In the genomic region with DNA sequence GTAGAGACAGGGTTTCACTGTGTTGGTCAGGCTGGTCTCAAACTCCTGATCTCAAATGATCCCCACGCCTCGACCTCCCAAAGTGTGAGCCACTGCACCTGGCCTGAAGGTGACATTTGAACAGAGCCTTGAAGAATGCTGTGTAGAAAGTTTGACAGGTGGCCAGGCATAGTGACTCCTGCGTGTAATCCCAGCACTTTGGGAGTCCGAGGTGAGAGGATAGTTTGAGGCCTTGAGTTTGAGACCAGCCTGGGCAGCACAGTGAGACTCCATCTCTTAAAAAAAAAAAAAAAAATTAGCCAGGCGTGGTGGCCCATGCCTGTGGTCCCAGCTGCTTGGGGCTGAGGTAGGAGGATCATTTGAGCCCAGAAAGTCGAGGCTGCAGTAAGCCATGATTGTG, we compare ENCODE assay signal across 8 cellular contexts. TPM values are rescaled to one million over a fixed set of nuclear protein-coding genes. Genes with fewer than 3 reads are reported as not detected.
DNase-seq lines count a peak whose midpoint lies in the region; ATAC-seq and TF ChIP-seq lines count a peak whose summit lies in the region.

No MANE protein-coding gene starts in this region.

- no peaks in the 10 kb centered on the region for H3K27me3 ChIP-seq in Caco-2 (replicated peaks; ENCODE audit: control insufficient read depth, insufficient read depth, low read length)
- no peaks in the 10 kb centered on the region for H3K27me3 ChIP-seq in RWPE2 (ENCODE audit: insufficient read depth, poor library complexity, severe bottlenecking)
- no peaks in the 10 kb centered on the region for H3K27me3 ChIP-seq in esophagus squamous epithelium
- no peaks in the 10 kb centered on the region for H3K27me3 ChIP-seq in trophoblast cell (ENCODE audit: insufficient read depth, low read length)

- peak overlapping the region; percentile 71 for H3K4me2 ChIP-seq in trophoblast cell (ENCODE audit: low read length)

- no peaks in the 10 kb centered on the region for H3K9me3 Mint-ChIP-seq in Caco-2 (ENCODE audit: unreplicated experiment)

- peak overlapping the region; percentile 100 for H3K4ac ChIP-seq in trophoblast cell (ENCODE audit: low read depth, low read length)

- peak overlapping the region; percentile 8 for H4K91ac ChIP-seq in trophoblast cell (ENCODE audit: low read depth, low read length)

- H2BK120ac ChIP-seq in trophoblast cell (ENCODE audit: insufficient read depth, low read length, poor library complexity): no peak overlapping the region

- POLR2A ChIA-PET in Caco-2 (lab: Charles Lee): interaction anchor here (2.3 kb wide), 1 partner anchor 12 kb away, joined by 19 read pairs; no protein-coding TSS in a partner anchor

- peak overlapping the region; percentile 24 for H3K14ac ChIP-seq in trophoblast cell (ENCODE audit: low read length)

- H3K27me3 Mint-ChIP-seq in Caco-2 (ENCODE audit: insufficient read depth, unreplicated experiment): no peaks in the 10 kb centered on the region

- no peak overlapping the region for H3K18ac ChIP-seq in trophoblast cell (ENCODE audit: low read length)

- 24 to 72% methylated on average over 5 of the region's 6 CpGs for WGBS in esophagus squamous epithelium, 2 donors
- WGBS in trophoblast cell (ENCODE audit: extremely low coverage, insufficient coverage, insufficient read length): no CpG with 5 or more reads among the region's 6 CpGs

- H3K27ac Mint-ChIP-seq in Caco-2 (ENCODE audit: unreplicated experiment): peak overlapping the region; percentile 77

- no peak overlapping the region for H2AFZ ChIP-seq in trophoblast cell (ENCODE audit: insufficient read depth, low read length, poor library complexity)

- BruUV-seq in Caco-2 (replicated peaks; lab: Mats Ljungman, UMichigan): no TSS peak

- H3K9me3 ChIP-seq in Caco-2: no peaks in the 10 kb centered on the region
- H3K9me3 ChIP-seq in RWPE2 (ENCODE audit: severe bottlenecking): no peaks in the 10 kb centered on the region
- H3K9me3 ChIP-seq in esophagus squamous epithelium: no peaks in the 10 kb centered on the region
- no peaks in the 10 kb centered on the region for H3K9me3 ChIP-seq in trophoblast cell (ENCODE audit: insufficient read depth, low read depth, low read length)

- H3K79me2 ChIP-seq in trophoblast cell (ENCODE audit: control insufficient read depth, insufficient read depth, low read length, poor library complexity): peaks cover 23% of the 10 kb centered on the region

- no peak overlapping the region for H2BK12ac ChIP-seq in trophoblast cell (ENCODE audit: low read length)

- H4K8ac ChIP-seq in trophoblast cell (ENCODE audit: low read depth, low read length): no peak overlapping the region

- H2BK5ac ChIP-seq in trophoblast cell (ENCODE audit: low read depth, low read length, poor library complexity): no peak overlapping the region

- TF ChIP-seq CTCF in Caco-2 (IDR thresholded peaks at IDR 0.05; ENCODE audit: insufficient read depth in 1 of 2, low read depth in 1 of 2, low read length in 1 of 2, severe bottlenecking in 1 of 2, unreplicated experiment in 1 of 2): no peak
- TF ChIP-seq CTCF in RWPE2 (IDR thresholded peaks at IDR 0.05; ENCODE audit: poor library complexity, severe bottlenecking): no peak
- TF ChIP-seq CTCF in esophagus squamous epithelium (IDR thresholded peaks at IDR 0.05): no peak

- ATAC-seq in RWPE2 (ENCODE audit: low read depth): no peak

- H3K23ac ChIP-seq in trophoblast cell (ENCODE audit: low read length): no peak overlapping the region

- H4K12ac ChIP-seq in trophoblast cell (ENCODE audit: low read depth, low read length): no peak overlapping the region

- CTCF ChIA-PET in Caco-2 (lab: Charles Lee): interaction anchor here (2.4 kb wide), 1 partner anchor 96 kb away, joined by 9 read pairs; no protein-coding TSS in a partner anchor

- intact Hi-C loops in Caco-2 (cut with micrococcal nuclease; ENCODE audit: unreplicated experiment): loop anchor here (2.0 kb wide), 3 partner anchors 13 to 69 kb away; no protein-coding TSS in a partner anchor
- intact Hi-C loops in esophagus squamous epithelium (cut with DNase I): no loop called here

- no peaks in the 10 kb centered on the region; the same call in 1 of the 2 replicates for H3K36me3 ChIP-seq in Caco-2 (ENCODE audit: control insufficient read depth, insufficient read depth, low read length)
- H3K36me3 ChIP-seq in RWPE2 (ENCODE audit: low read depth): peaks cover 43% of the 10 kb centered on the region
- peaks cover 0 to 33% (median 0%) of the 10 kb centered on the region in 3 donors for H3K36me3 ChIP-seq in esophagus squamous epithelium
- peaks cover 5 to 9% of the 10 kb centered on the region in 2 experiments for H3K36me3 ChIP-seq in trophoblast cell (ENCODE audit: control insufficient read depth in 1 of 2, insufficient read depth in 2 of 2, low read length in 2 of 2)

- H3K4me1 ChIP-seq in Caco-2 (peaks cover 35% of the 10 kb centered on the region), RWPE2 (ENCODE audit: insufficient read depth, poor library complexity, severe bottlenecking) (peaks cover 34% of the 10 kb centered on the region), esophagus squamous epithelium (peaks cover 30 to 78% (median 56%) of the 10 kb centered on the region in 3 donors), trophoblast cell (ENCODE audit: control insufficient read depth in 1 of 2, insufficient read depth in 2 of 2, low read length in 2 of 2) (peaks cover 2 to 8% of the 10 kb centered on the region in 2 experiments)

- no peak overlapping the region for H2AK5ac ChIP-seq in trophoblast cell (ENCODE audit: low read length)

- peaks cover 64% of the 10 kb centered on the region for H3K36me3 Mint-ChIP-seq in Caco-2 (ENCODE audit: insufficient read depth, unreplicated experiment)

- TF ChIP-seq POLR2A in esophagus squamous epithelium (IDR thresholded peaks at IDR 0.05): no peak

- H3K9ac ChIP-seq in trophoblast cell (ENCODE audit: low read length): no peak overlapping the region

- DNase-seq in Caco-2 (no peak), RWPE2 (ENCODE audit: low spot score) (no peak), esophagus squamous epithelium (lab: John Stamatoyannopoulos, UW) (no peak), trophoblast cell (no peak), HuH-7.5 (ENCODE audit: low spot score) (no peak), inferior parietal cortex (ENCODE audit: extremely low spot score) (no peak), A172 (ENCODE audit: low spot score) (no peak), 8988T (no peak)

- H3K4me1 Mint-ChIP-seq in Caco-2 (ENCODE audit: low read depth, unreplicated experiment): peaks cover 46% of the 10 kb centered on the region

- peak overlapping the region; percentile 81 for H3K27ac ChIP-seq in RWPE2 (ENCODE audit: poor library complexity, severe bottlenecking)
- peak overlapping the region in 3 of 4 donors; percentile 97 to 100 (median 99) for H3K27ac ChIP-seq in esophagus squamous epithelium
- no peak overlapping the region for H3K27ac ChIP-seq in trophoblast cell (ENCODE audit: low read depth, low read length)

- peak overlapping the region; percentile 79 for H3K4me3 Mint-ChIP-seq in Caco-2 (ENCODE audit: unreplicated experiment)

- peak overlapping the region; percentile 94 for H3K4me3 ChIP-seq in Caco-2 (ENCODE audit: low read depth, low read length)
- peak overlapping the region; percentile 87 for H3K4me3 ChIP-seq in RWPE2 (ENCODE audit: severe bottlenecking)
- H3K4me3 ChIP-seq in esophagus squamous epithelium: peak overlapping the region; percentile 83 to 100 (median 92)
- peak overlapping the region; percentile 10 for H3K4me3 ChIP-seq in trophoblast cell (ENCODE audit: low read depth, low read length)

- peaks cover 11% of the 10 kb centered on the region for H3K79me1 ChIP-seq in trophoblast cell (ENCODE audit: low read length)

RNA-seq across cellular contexts. Expression of a gene that starts 1.5 kb away (rescaled TPM):
- total RNA-seq in Caco-2 (2022) (142 and 150 TPM in 2 replicates), esophagus squamous epithelium (100 to 1,000 TPM; 181 to 285 (median 193) TPM)
- 301 and 302 TPM in 2 replicates for polyA plus RNA-seq in trophoblast cell (2013)
- 211 and 213 TPM in 2 replicates for total RNA-seq in A172 (2014; rRNA removed; shearing (Covaris generic))

RNA-seq across cellular contexts. Expression of a gene that starts 37.4 kb away (rescaled TPM):
- total RNA-seq in Caco-2 (2022) (9.4 and 11.9 TPM in 2 replicates), esophagus squamous epithelium (1 to 10 TPM in 3 of 4 donors, under 1 TPM in 1; 0.79 to 9.3 (median 1.8) TPM)
- polyA plus RNA-seq in trophoblast cell (2013): 1.9 and 2.3 TPM in 2 replicates
- 1.8 and 8.3 TPM in 2 replicates for total RNA-seq in A172 (2014; rRNA removed; shearing (Covaris generic))

Comparison
In these comparisons a context has a peak if more than half of its experiments do, and no peak if none do; other contexts are left out.
1. H3K4me3 ChIP-seq: peak in every context shown above with its lines; median percentile 94 in Caco-2; 92 in esophagus squamous epithelium; 87 in RWPE2; 10 in trophoblast cell.